ENCODE assay signal across 9 cellular contexts in genomic region chr17:37570527-37571093, GRCh38. TPM values are rescaled to one million over a fixed set of nuclear protein-coding genes. Genes with fewer than 3 reads are reported as not detected.
DNase-seq lines count a peak whose midpoint lies in the region; ATAC-seq and TF ChIP-seq lines count a peak whose summit lies in the region.
"Had no signal": no experiment of that assay in that cellular context is flagged by ENCODE, and none has a peak within 500 bp of the region (broad histone marks: within the 10 kb centered on the region; RNA-seq: fewer than 3 reads in every experiment).

No MANE protein-coding gene starts in this region.

- H3K9me3 Mint-ChIP-seq in neural crest cell = peaks cover 5% of the 10 kb centered on the region

- H3K4me3 ChIP-seq in WERI-Rb-1 (ENCODE audit: low read depth, low read length) = no peak overlapping the region
- H3K4me3 ChIP-seq in epithelial cell of proximal tubule (ENCODE audit: low read depth, low read length) = no peak overlapping the region

- H3K27ac Mint-ChIP-seq in neural crest cell (ENCODE audit: unreplicated experiment) = no peak overlapping the region

- peaks cover 49% of the 10 kb centered on the region for H3K36me3 ChIP-seq in WERI-Rb-1

- no peaks in the 10 kb centered on the region for H3K4me1 Mint-ChIP-seq in neural crest cell

- no peaks in the 10 kb centered on the region for H3K27me3 ChIP-seq in WERI-Rb-1 (ENCODE audit: insufficient read depth, low read depth, severe bottlenecking)

- no peak overlapping the region for H3K4me3 Mint-ChIP-seq in neural crest cell
- H3K4me3 Mint-ChIP-seq: CD4-positive, CD25-positive, alpha-beta regulatory T cell had no signal

- ATAC-seq in HG03342 (IDR thresholded peaks at IDR 0.05; ENCODE audit: unreplicated experiment) = no peak

- DNase-seq in NCI-H2081 (lab: John Stamatoyannopoulos, UW) = peak; percentile 33 to 55
- no peak for DNase-seq in NCI-H2081 treated with DMSO at 0.1 percent for 48 hours (lab: John Stamatoyannopoulos, UW)
- DNase-seq in LoVo (ENCODE audit: low spot score) = peak; percentile 25
- peak; percentile 70 for DNase-seq in WERI-Rb-1
- peak; percentile 27 for DNase-seq in epithelial cell of proximal tubule (ENCODE audit: low read depth)
- peak; percentile 9 for DNase-seq in neural crest cell (ENCODE audit: low read depth, low spot score)
- DNase-seq in middle frontal gyrus (ENCODE audit: extremely low spot score, low spot score) = no peak

- H3K36me3 Mint-ChIP-seq in neural crest cell (ENCODE audit: low read depth) = peaks cover 41% of the 10 kb centered on the region

- no peaks in the 10 kb centered on the region for H3K27me3 Mint-ChIP-seq in neural crest cell (ENCODE audit: low read depth)
- H3K27me3 Mint-ChIP-seq: CD4-positive, CD25-positive, alpha-beta regulatory T cell had no signal

- no peaks in the 10 kb centered on the region for H3K9me3 ChIP-seq in WERI-Rb-1 (ENCODE audit: severe bottlenecking)

- TF ChIP-seq CTCF in WERI-Rb-1 (IDR thresholded peaks at IDR 0.05; ENCODE audit: low read depth, low read length) (peak; percentile 79), epithelial cell of proximal tubule (conservative IDR thresholded peaks at IDR 0.05; ENCODE audit: low read depth, low read length) (peak; percentile 73), neural crest cell (conservative IDR thresholded peaks at IDR 0.05) (peak; percentile 61)

- H3K27ac ChIP-seq in WERI-Rb-1 = no peak overlapping the region

RNA-seq across cellular contexts. Expression of gene SYNRG, which starts 38.6 kb away (rescaled TPM):
- 10.4 and 11.0 TPM in 2 replicates for total RNA-seq in epithelial cell of proximal tubule
- 43.0 and 50.6 TPM in 2 replicates for total RNA-seq in neural crest cell

Comparison
In these comparisons a context has a peak if more than half of its experiments do, and no peak if none do; other contexts are left out.
1. DNase-seq: peak in NCI-H2081 (2 of 2), LoVo (single experiment), WERI-Rb-1 (single experiment), epithelial cell of proximal tubule (single experiment) and neural crest cell (single experiment); none in NCI-H2081 treated with DMSO at 0.1 percent for 48 hours (single experiment) and middle frontal gyrus (single experiment).
2. Peak in every context shown above with its lines, with median percentiles within 50 percentile points of each other: CTCF ChIP-seq.